8 cellular contexts compared by ENCODE assay signal in genomic region chr14:69152944-69153847, GRCh38. TPM values are rescaled to one million over a fixed set of nuclear protein-coding genes. Genes with fewer than 3 reads are reported as not detected.
DNase-seq lines count a peak whose midpoint lies in the region; ATAC-seq, FAIRE-seq and TF ChIP-seq lines count a peak whose summit lies in the region.

Gene DCAF5, minus strand, starts transcription at chr14:69153119. Its CDS starts 141 bp downstream, at chr14:69152978.

- peak within 1 kb of the TSS; percentile 93 for H3K9ac ChIP-seq in keratinocyte (ENCODE audit: control insufficient read depth, extremely low read depth, insufficient read depth, low read length)

- ATAC-seq in GM19035 (IDR thresholded peaks at IDR 0.05; ENCODE audit: unreplicated experiment) (peak; percentile 87), HG03354 (IDR thresholded peaks at IDR 0.05; ENCODE audit: poor library complexity, severe bottlenecking, unreplicated experiment) (peak; percentile 91)

- peak; percentile 75 for FAIRE-seq in keratinocyte (lab: Jason Lieb, UNC)

- no peaks in the 10 kb centered on the region for H3K27me3 ChIP-seq in keratinocyte (ENCODE audit: control insufficient read depth, extremely low read depth, insufficient read depth, low read length)

- H3K4me1 ChIP-seq in keratinocyte (ENCODE audit: control insufficient read depth, extremely low read depth, insufficient read depth, low read length) = peaks cover 29% of the 10 kb centered on the region

- peak within 1 kb of the TSS; percentile 77 for H3K27ac ChIP-seq in keratinocyte (ENCODE audit: control insufficient read depth, insufficient read depth, low read length)

- DNase-seq in AG09319 (ENCODE audit: extremely low read depth, low read depth) = peak; percentile 72
- peak; percentile 90 for DNase-seq in NCI-H460 (ENCODE audit: extremely low read depth, low read depth)
- DNase-seq in activated CD4-positive, CD25-positive, alpha-beta regulatory T cell treated with anti-CD3 and anti-CD28 coated beads, Interleukin-2, amount 50 U/mL, for 72 hours = peak; percentile 87
- peak; percentile 93 for DNase-seq in cerebellar cortex (ENCODE audit: low spot score)
- DNase-seq in keratinocyte (ENCODE audit: low read depth, low spot score) = peak; percentile 59
- peak; percentile 75 to 90 (median 86) for DNase-seq in stimulated activated CD4-positive, alpha-beta T cell treated with anti-CD3 and anti-CD28 coated beads, Interleukin-12 subunit alpha, Interleukin-12 subunit beta, amount 100 ng/mL, for 48 hours (ENCODE audit: low read depth in 2 of 3, low spot score in 1 of 3)

- peaks cover 37% of the 10 kb centered on the region for H3K79me2 ChIP-seq in keratinocyte (ENCODE audit: control insufficient read depth, insufficient read depth, low read length)

- TF ChIP-seq CTCF in AG09319 (IDR thresholded peaks at IDR 0.05; ENCODE audit: low read depth, low read length) (no peak), keratinocyte (optimal IDR thresholded peaks at IDR 0.05 in 1 of 3, IDR thresholded peaks at IDR 0.05 in 1 of 3, conservative IDR thresholded peaks at IDR 0.05 in 1 of 3; ENCODE audit: extremely low read depth in 1 of 3, insufficient read depth in 2 of 3, low read length in 3 of 3) (peak in 1 of 3 experiments; percentile 19)

- dilution Hi-C loops in keratinocyte (cut with MboI; ENCODE audit: extremely low pct_ligation_motif_present, low sequenced_read_pairs) = no loop called here

- H3K9me3 ChIP-seq in keratinocyte (ENCODE audit: control insufficient read depth, low read depth, low read length) = no peaks in the 10 kb centered on the region

- H2AFZ ChIP-seq in keratinocyte (ENCODE audit: control insufficient read depth, low read length) = peak within 1 kb of the TSS; percentile 87

- peaks cover 0 to 3% of the 10 kb centered on the region in 2 experiments for H3K36me3 ChIP-seq in keratinocyte (ENCODE audit: control insufficient read depth in 2 of 2, extremely low read depth in 1 of 2, insufficient read depth in 2 of 2, low read length in 2 of 2)

- H4K20me1 ChIP-seq in keratinocyte (ENCODE audit: control insufficient read depth, extremely low read depth, insufficient read depth, low read length) = no peaks in the 10 kb centered on the region

- H3K4me2 ChIP-seq in keratinocyte (ENCODE audit: control insufficient read depth, extremely low read depth, insufficient read depth, low read depth, low read length) = peak within 1 kb of the TSS; percentile 96

- peak within 1 kb of the TSS; percentile 91 to 98 (median 92) for H3K4me3 ChIP-seq in keratinocyte (ENCODE audit: control insufficient read depth in 2 of 3, extremely low read depth in 1 of 3, insufficient read depth in 2 of 3, low read depth in 1 of 3, low read length in 3 of 3)

- no peaks in the 10 kb centered on the region for H3K9me1 ChIP-seq in keratinocyte (ENCODE audit: control insufficient read depth, extremely low read depth, insufficient read depth, low read length)

RNA-seq across cellular contexts. Expression of gene DCAF5, which starts in this region (rescaled TPM):
- total RNA-seq in NCI-H460 (2014; rRNA removed; shearing (Covaris generic)) = 12.4 and 14.3 TPM in 2 replicates
- 14.6 and 16.4 TPM in 2 replicates for polyA plus RNA-seq in NCI-H460 (2014; cell fraction: nucleus; rRNA removed)
- 29.5 to 41.3 TPM (median 34.7 TPM) in 3 replicates for polyA plus RNA-seq in keratinocyte
- 20.0 TPM for polyA plus RNA-seq in keratinocyte (2011; ENCODE audit: low read depth)
- polyA plus RNA-seq in keratinocyte (2011; cell fraction: cytosol; rRNA removed) = 36.9 and 39.1 TPM in 2 replicates
- 83.8 and 100 TPM in 2 replicates for polyA plus RNA-seq in keratinocyte (2011; cell fraction: nucleus; rRNA removed)
- 21.7 and 24.6 TPM in 2 replicates for polyA plus RNA-seq in keratinocyte (2012; ENCODE audit: low replicate concordance)
- 33.1 to 68.2 TPM (median 45.4 TPM) in 3 replicates for polyA minus RNA-seq in keratinocyte
- 16.5 TPM for polyA minus RNA-seq in keratinocyte (2011; cell fraction: cytosol; rRNA and poly(A)+ RNA removed)
- polyA minus RNA-seq in keratinocyte (2011; cell fraction: nucleus; rRNA and poly(A)+ RNA removed) = 30.4 and 56.1 TPM in 2 replicates

Comparison
In these comparisons a context has a peak if more than half of its experiments do, and no peak if none do; other contexts are left out.
1. Peak in every context shown above with its lines: DNase-seq, ATAC-seq, H3K4me3 ChIP-seq and H3K27ac ChIP-seq.